In genomic region chr22:21921184-21921721, GRCh38 we compare ENCODE assay signal across 3 cellular contexts.
TF ChIP-seq lines count a peak whose summit lies in the region.

No MANE protein-coding gene starts in this region.

TF ChIP-seq in SK-N-SH, 30 proteins besides CTCF, POLR2A, EP300 and RAD21 (continued from another document):
- TF ChIP-seq REST (IDR thresholded peaks at IDR 0.05; ENCODE audit: low read depth, low read length) (no peak), NFIC (IDR thresholded peaks at IDR 0.05; ENCODE audit: borderline replicate concordance) (no peak), EZH2phosphoT487 (IDR thresholded peaks at IDR 0.05; ENCODE audit: borderline replicate concordance, low read depth) (no peak), TCF12 (IDR thresholded peaks at IDR 0.05) (no peak), GATA2 (CRISPR knock-in tag; IDR thresholded peaks at IDR 0.05) (no peak), SMC3 (IDR thresholded peaks at IDR 0.05; ENCODE audit: low read depth, low read length) (no peak), CHD2 (IDR thresholded peaks at IDR 0.05; ENCODE audit: low read length, partially characterized antibody) (no peak), JUND (IDR thresholded peaks at IDR 0.05) (no peak), PBX3 (IDR thresholded peaks at IDR 0.05) (no peak), IRF3 (IDR thresholded peaks at IDR 0.05; ENCODE audit: low read depth, low read length) (no peak), SIN3A (IDR thresholded peaks at IDR 0.05; ENCODE audit: borderline replicate concordance, low read depth, low read length) (no peak), MXI1 (IDR thresholded peaks at IDR 0.05; ENCODE audit: low read depth, low read length) (no peak), RXRA (IDR thresholded peaks at IDR 0.05; ENCODE audit: borderline replicate concordance, low read depth) (no peak), USF2 (IDR thresholded peaks at IDR 0.05; ENCODE audit: borderline replicate concordance, low read depth, low read length) (no peak)

TF ChIP-seq in SK-N-SH treated with all-trans-retinoic acid at 6 μM for 48 hours, 23 proteins besides CTCF, POLR2A, EP300 and RAD21 (continued from another document):
- TF ChIP-seq TSHZ2 (CRISPR knock-in tag; IDR thresholded peaks at IDR 0.05) (no peak), ZC3H10 (CRISPR knock-in tag; IDR thresholded peaks at IDR 0.05) (no peak), POU6F1 (CRISPR knock-in tag; IDR thresholded peaks at IDR 0.05; ENCODE audit: borderline replicate concordance, low read depth) (no peak), PPARA (CRISPR knock-in tag; IDR thresholded peaks at IDR 0.05; ENCODE audit: borderline replicate concordance) (no peak), ZFP30 (CRISPR knock-in tag; IDR thresholded peaks at IDR 0.05) (no peak), OSR1 (CRISPR knock-in tag; IDR thresholded peaks at IDR 0.05) (no peak), SNAI2 (CRISPR knock-in tag; IDR thresholded peaks at IDR 0.05) (no peak), ARNTL (CRISPR knock-in tag; IDR thresholded peaks at IDR 0.05; ENCODE audit: borderline replicate concordance, low read depth) (no peak), ZNF565 (CRISPR knock-in tag; conservative IDR thresholded peaks at IDR 0.05; ENCODE audit: low read depth) (no peak), TCF4 (CRISPR knock-in tag; IDR thresholded peaks at IDR 0.05; ENCODE audit: borderline replicate concordance) (no peak), BACH2 (CRISPR knock-in tag; IDR thresholded peaks at IDR 0.05; ENCODE audit: borderline replicate concordance) (no peak), ZNF70 (CRISPR knock-in tag; IDR thresholded peaks at IDR 0.05) (no peak), CSRNP3 (CRISPR knock-in tag; IDR thresholded peaks at IDR 0.05) (no peak), ESRRG (CRISPR knock-in tag; IDR thresholded peaks at IDR 0.05) (no peak), TOX (CRISPR knock-in tag; IDR thresholded peaks at IDR 0.05; ENCODE audit: borderline replicate concordance) (no peak), ISL1 (CRISPR knock-in tag; IDR thresholded peaks at IDR 0.05) (no peak)

TF ChIP-seq in WTC11, 78 proteins besides CTCF, POLR2A, EP300 and RAD21 (continued from another document):
- TF ChIP-seq ATF1 (CRISPR knock-in tag; IDR thresholded peaks at IDR 0.05), result no peak
- peak; percentile 81; the same call in 1 of the 2 replicates for TF ChIP-seq ZNF263 (CRISPR knock-in tag; IDR thresholded peaks at IDR 0.05; ENCODE audit: low read depth)
- TF ChIP-seq AFF4 (CRISPR knock-in tag; IDR thresholded peaks at IDR 0.05; ENCODE audit: borderline replicate concordance), result no peak
- TF ChIP-seq ZNF423 (CRISPR knock-in tag; IDR thresholded peaks at IDR 0.05), result peak; percentile 49
- TF ChIP-seq ZNF416 (CRISPR knock-in tag; IDR thresholded peaks at IDR 0.05), result no peak
- 0 out of 2 replicates have a peak, but pooled peaks have one; percentile 5 for TF ChIP-seq ZNF121 (CRISPR knock-in tag; IDR thresholded peaks at IDR 0.05)
- no peak for TF ChIP-seq RELA (CRISPR knock-in tag; IDR thresholded peaks at IDR 0.05; ENCODE audit: borderline replicate concordance)
